In genomic region chr1:84693009-84693408, GRCh38 we compare ENCODE assay signal across 1 cellular context.
TF ChIP-seq lines count a peak whose summit lies in the region.

No MANE protein-coding gene starts in this region.

TF ChIP-seq in K562, 482 proteins besides CTCF, POLR2A, EP300 and RAD21 (continued from another document):
- TF ChIP-seq CHD7 (IDR thresholded peaks at IDR 0.05; ENCODE audit: low read depth, low read length) = no peak
- no peak for TF ChIP-seq TFAM (CRISPR knock-in tag; conservative IDR thresholded peaks at IDR 0.05)
- TF ChIP-seq HDAC8 (tag; IDR thresholded peaks at IDR 0.05) = no peak
- no peak for TF ChIP-seq SAP30 (IDR thresholded peaks at IDR 0.05; ENCODE audit: borderline replicate concordance, insufficient read depth, low read depth, low read length, poor library complexity, severe bottlenecking)
- no peak for TF ChIP-seq ARID3B (CRISPR knock-in tag; IDR thresholded peaks at IDR 0.05; ENCODE audit: borderline replicate concordance)
- TF ChIP-seq HES1 (IDR thresholded peaks at IDR 0.05; ENCODE audit: low read depth) = no peak
- peak; percentile 24 for TF ChIP-seq TAF9B (IDR thresholded peaks at IDR 0.05; ENCODE audit: partially characterized antibody)
- peak; percentile 44 for TF ChIP-seq L3MBTL2 (IDR thresholded peaks at IDR 0.05)
- no peak for TF ChIP-seq ZBED1 (IDR thresholded peaks at IDR 0.05)
- TF ChIP-seq ZNF830 (CRISPR knock-in tag; IDR thresholded peaks at IDR 0.05) = no peak
- no peak for TF ChIP-seq PBX2 (CRISPR knock-in tag; IDR thresholded peaks at IDR 0.05; ENCODE audit: low read depth)
- 0 out of 2 replicates have a peak, but pooled peaks have one; percentile 9 for TF ChIP-seq PBX2 (tag; conservative IDR thresholded peaks at IDR 0.05; ENCODE audit: low read depth)
